ENCODE assay signal across 15 cellular contexts in genomic region chr18:71237636-71238035, GRCh38.
DNase-seq lines count a peak whose midpoint lies in the region; ATAC-seq and TF ChIP-seq lines count a peak whose summit lies in the region.
"Had no signal": no experiment of that assay in that cellular context is flagged by ENCODE, and none has a peak within 500 bp of the region (broad histone marks: within the 10 kb centered on the region; RNA-seq: fewer than 3 reads in every experiment).

No MANE protein-coding gene starts in this region.

- ATAC-seq in HG03571 (IDR thresholded peaks at IDR 0.05; ENCODE audit: unreplicated experiment), result no peak

- DNase-seq in Caki2 (ENCODE audit: low read depth), result peak; percentile 32
- DNase-seq in M059J (ENCODE audit: low read depth), result peak; percentile 8
- peak; percentile 27 for DNase-seq in epithelial cell of proximal tubule (ENCODE audit: low read depth)
- DNase-seq in kidney tubule cell (ENCODE audit: low spot score), result peak; percentile 69
- DNase-seq in RKO (ENCODE audit: low spot score), result no peak
- no peak for DNase-seq in pons (ENCODE audit: low spot score)
- no peak for DNase-seq in GM10266 (ENCODE audit: extremely low spot score)
- DNase-seq: Calu3; CD8-positive, alpha-beta memory T cell; DMS79; EL; GOT3; KG1 had no signal

- in situ Hi-C loops in Caki2 (cut with HindIII; ENCODE audit: low pct_unique_long_range_greater_than_20kb, low sequenced_read_pairs), result no loop called here

- no peak for TF ChIP-seq CTCF in epithelial cell of proximal tubule (conservative IDR thresholded peaks at IDR 0.05; ENCODE audit: low read depth, low read length)
- TF ChIP-seq CTCF in GM10266 (IDR thresholded peaks at IDR 0.05; ENCODE audit: control insufficient read depth, insufficient read depth, low read depth, missing control alignments), result no peak

- H3K4me3 ChIP-seq in epithelial cell of proximal tubule (ENCODE audit: low read depth, low read length), result no peak overlapping the region
- H3K4me3 ChIP-seq: HAP-1 had no signal

Comparison
In these comparisons a context has a peak if more than half of its experiments do, and no peak if none do; other contexts are left out.
1. DNase-seq: peak in Caki2 (single experiment), M059J (single experiment), epithelial cell of proximal tubule (single experiment) and kidney tubule cell (single experiment); none in RKO (single experiment), pons (single experiment) and GM10266 (single experiment).